In the genomic region with DNA sequence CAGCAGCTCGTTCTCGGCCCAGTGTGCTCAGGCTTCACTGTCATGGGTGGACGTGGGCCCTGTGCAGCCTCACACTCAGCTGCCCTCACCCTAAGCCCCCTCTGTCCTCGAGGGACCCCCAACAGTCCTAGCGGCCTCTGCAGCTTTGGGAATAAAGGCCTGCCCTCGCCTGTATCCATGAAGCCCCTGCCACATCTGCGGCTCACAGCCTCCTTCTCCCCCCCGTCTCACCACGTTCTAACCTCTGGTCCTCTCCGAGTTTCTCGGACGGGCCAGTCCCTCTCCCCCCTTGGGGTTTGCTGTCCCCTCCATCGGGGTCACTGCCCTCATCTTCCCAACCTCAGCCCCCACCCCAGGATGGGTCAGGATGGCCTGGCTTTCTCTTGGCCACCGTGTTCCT, we compare ENCODE assay signal across 26 cellular contexts. TPM values are rescaled to one million over a fixed set of nuclear protein-coding genes. Genes with fewer than 3 reads are reported as not detected.
DNase-seq lines count a peak whose midpoint lies in the region; ATAC-seq and TF ChIP-seq lines count a peak whose summit lies in the region.
"Had no signal": no experiment of that assay in that cellular context is flagged by ENCODE, and none has a peak within 500 bp of the region (broad histone marks: within the 10 kb centered on the region; RNA-seq: fewer than 3 reads in every experiment).

No MANE protein-coding gene starts in this region.

- peaks cover 56 to 73% (median 65%) of the 10 kb centered on the region in 10 experiments for H3K4me1 ChIP-seq in BLaER1 treated with 17β-estradiol and CSF1 and Interleukin-3, amounts not matched to agents 10 nM and 100 nM
- H3K4me1 ChIP-seq in lower lobe of right lung (no peaks in the 10 kb centered on the region), spleen (peaks cover 0 to 5% (median 0%) of the 10 kb centered on the region in 6 donors)
- H3K4me1 ChIP-seq: BE2C had no signal

- H3K4me3 ChIP-seq in BLaER1 treated with 17β-estradiol and CSF1 and Interleukin-3, amounts not matched to agents 10 nM and 100 nM: no peak overlapping the region
- H3K4me3 ChIP-seq in WERI-Rb-1 (ENCODE audit: low read depth, low read length): no peak overlapping the region
- no peak overlapping the region for H3K4me3 ChIP-seq in lower lobe of right lung
- no peak overlapping the region for H3K4me3 ChIP-seq in spleen

- peaks cover 0 to 15% (median 0%) of the 10 kb centered on the region in 11 experiments; a peak in 7 of 22 replicates for H3K9me3 ChIP-seq in BLaER1 treated with 17β-estradiol and CSF1 and Interleukin-3, amounts not matched to agents 10 nM and 100 nM (replicated peaks in 1 of 11)
- H3K9me3 ChIP-seq in WERI-Rb-1 (ENCODE audit: severe bottlenecking): peaks cover 6% of the 10 kb centered on the region
- no peaks in the 10 kb centered on the region for H3K9me3 ChIP-seq in lower lobe of right lung
- H3K9me3 ChIP-seq in spleen: peaks cover 0 to 8% (median 0%) of the 10 kb centered on the region in 8 donors

- peak overlapping the region in 5 of 11 experiments; percentile 20 to 77 (median 36); a peak in 7 of 22 replicates for H3K27ac ChIP-seq in BLaER1 treated with 17β-estradiol and CSF1 and Interleukin-3, amounts not matched to agents 10 nM and 100 nM
- H3K27ac ChIP-seq in WERI-Rb-1 (peak overlapping the region; percentile 62), lower lobe of right lung (no peak overlapping the region), spleen (no peak overlapping the region)
- H3K27ac ChIP-seq: KMS-11 had no signal

- H4K20me1 ChIP-seq in BLaER1 treated with 17β-estradiol and CSF1 and Interleukin-3, amounts not matched to agents 10 nM and 100 nM: peaks cover 0 to 32% (median 0%) of the 10 kb centered on the region in 11 experiments; a peak in 7 of 22 replicates

- no peaks in the 10 kb centered on the region for H3K36me3 Mint-ChIP-seq in natural killer cell
- H3K36me3 Mint-ChIP-seq: CD4-positive, CD25-positive, alpha-beta regulatory T cell had no signal

- H3K36me3 ChIP-seq in BLaER1 treated with 17β-estradiol and CSF1 and Interleukin-3, amounts not matched to agents 10 nM and 100 nM: no peaks in the 10 kb centered on the region
- H3K36me3 ChIP-seq in WERI-Rb-1 (no peaks in the 10 kb centered on the region), lower lobe of right lung (no peaks in the 10 kb centered on the region), spleen (no peaks in the 10 kb centered on the region)
- H3K36me3 ChIP-seq: BE2C had no signal

- TF ChIP-seq POLR2A in spleen (IDR thresholded peaks at IDR 0.05): no peak

- no peak overlapping the region for H3K4me3 Mint-ChIP-seq in natural killer cell
- H3K4me3 Mint-ChIP-seq: CD4-positive, CD25-positive, alpha-beta regulatory T cell had no signal

- ATAC-seq in lower lobe of right lung (no peak), natural killer cell (no peak), HG03108 (IDR thresholded peaks at IDR 0.05; ENCODE audit: unreplicated experiment) (no peak), GM18502 (IDR thresholded peaks at IDR 0.05; ENCODE audit: poor library complexity, unreplicated experiment) (no peak)

- H3K9me3 Mint-ChIP-seq in natural killer cell: no peaks in the 10 kb centered on the region

- H3K27me3 ChIP-seq in BLaER1 treated with 17β-estradiol and CSF1 and Interleukin-3, amounts not matched to agents 10 nM and 100 nM: peaks cover under 1 to 35% (median 17%) of the 10 kb centered on the region in 11 experiments; a peak in 19 of 22 replicates
- H3K27me3 ChIP-seq in WERI-Rb-1 (ENCODE audit: insufficient read depth, low read depth, severe bottlenecking) (no peaks in the 10 kb centered on the region), lower lobe of right lung (ENCODE audit: low read depth) (peaks cover 15% of the 10 kb centered on the region), spleen (replicated peaks in 1 of 7) (peaks cover 0 to 23% (median 13%) of the 10 kb centered on the region in 7 donors)

- peak overlapping the region; percentile 50 to 77 (median 71) for H3K4me2 ChIP-seq in BLaER1 treated with 17β-estradiol and CSF1 and Interleukin-3, amounts not matched to agents 10 nM and 100 nM
- H3K4me2 ChIP-seq: KMS-11 had no signal

- H3K4me1 Mint-ChIP-seq in natural killer cell: no peaks in the 10 kb centered on the region
- H3K4me1 Mint-ChIP-seq: CD4-positive, CD25-positive, alpha-beta regulatory T cell had no signal

- DNase-seq in WERI-Rb-1 (no peak), lower lobe of right lung (peak; percentile 14), spleen (peak; percentile 49), natural killer cell (no peak), DMS79 (lab: John Stamatoyannopoulos, UW) (no peak)
- DNase-seq: BE2C; CD4-positive, CD25-positive, alpha-beta regulatory T cell; DMS153; GOT3; HCEC 1CT; IMR-90; NCI-H1048; NCI-H1417 treated with DMSO at 0.1 percent for 48 hours; NCI-H187; NCI-H2081 treated with DMSO at 0.1 percent for 48 hours; NCI-H2171; NCI-H226; NCI-H510A; NCI-H69; RPMI8226; SHP77 had no signal

- TF ChIP-seq CTCF in WERI-Rb-1 (IDR thresholded peaks at IDR 0.05; ENCODE audit: low read depth, low read length): no peak
- no peak for TF ChIP-seq CTCF in lower lobe of right lung (IDR thresholded peaks at IDR 0.05)
- TF ChIP-seq CTCF in spleen (IDR thresholded peaks at IDR 0.05 in 8 of 11, conservative IDR thresholded peaks at IDR 0.05 in 3 of 11): no peak
- no peak for TF ChIP-seq CTCF in natural killer cell (IDR thresholded peaks at IDR 0.05)

- WGBS in spleen, 5 donors: 89 to 94% (median 90%) methylated on average over 12 to 14 of the region's 14 CpGs

- H3K27ac Mint-ChIP-seq in natural killer cell: no peak overlapping the region
- H3K27ac Mint-ChIP-seq: CD4-positive, CD25-positive, alpha-beta regulatory T cell had no signal

- peak overlapping the region in 3 of 11 experiments; percentile 20 to 58 (median 26); a peak in 3 of 22 replicates for H3K9ac ChIP-seq in BLaER1 treated with 17β-estradiol and CSF1 and Interleukin-3, amounts not matched to agents 10 nM and 100 nM
- H3K9ac ChIP-seq: KMS-11 had no signal

- intact Hi-C loops in lower lobe of right lung (cut with DNase I): no loop called here
- intact Hi-C loops in spleen (cut with DNase I; ENCODE audit: low total_unique reads): no loop called here
- intact Hi-C loops in natural killer cell (cut with micrococcal nuclease): no loop called here

- no peaks in the 10 kb centered on the region for H3K27me3 Mint-ChIP-seq in natural killer cell (ENCODE audit: low read depth in 2 of 2)

RNA-seq across cellular contexts. Expression of a gene that starts 30.2 kb away (rescaled TPM):
- total RNA-seq in lower lobe of right lung: not detected
- 1 to 10 TPM in 5 of 7 donors, under 1 TPM in 2; 0.52 to 2.4 (median 1.4) TPM for total RNA-seq in spleen
- polyA plus RNA-seq in spleen: under 1 TPM; 0.20 to 0.51 (median 0.30) TPM
- total RNA-seq in natural killer cell: not detected
- total RNA-seq: SK-MEL-5 had no signal

Comparison
In these comparisons a context has a peak if more than half of its experiments do, and no peak if none do; other contexts are left out.
1. DNase-seq: peak in lower lobe of right lung (single experiment) and spleen (single experiment); none in WERI-Rb-1 (single experiment), natural killer cell (single experiment) and DMS79 (single experiment).